ENCODE assay signal across 27 cellular contexts in genomic region chr6:126537437-126537836, GRCh38.
"Had no signal": no experiment of that assay in that cellular context is flagged by ENCODE, and none has a peak within 500 bp of the region (broad histone marks: within the 10 kb centered on the region; RNA-seq: fewer than 3 reads in every experiment).

No MANE protein-coding gene starts in this region.

- H3K27ac Mint-ChIP-seq: activated B cell treated with CpG ODN at 0.5 μM for 24 hours; activated CD4-positive, alpha-beta T cell treated with anti-CD3 and anti-CD28 coated beads for 36 hours; activated naive CD4-positive, alpha-beta T cell treated with anti-CD3 and anti-CD28 coated beads, Interleukin-2, amount 10 ng/mL, durations not matched to agents 7 days and 5 days; activated naive CD8-positive, alpha-beta T cell treated with anti-CD3 and anti-CD28 coated beads, Interleukin-2, amount 50 U/mL, for 24 hours; dendritic cell treated with granulocyte-macrophage colony-stimulating factor and Interleukin-4, amounts not matched to agents 40 ng/mL and 50 ng/mL, for 4 days; natural killer cell; T-helper 1 cell treated with Interleukin-12 subunit alpha and Interleukin-12 subunit beta and Interleukin-4 antibody, amounts not matched to agents 30 μg/mL and 1 μg/mL, for 36 hours; type B pancreatic cell had no signal

- H3K4me1 Mint-ChIP-seq: activated B cell treated with CpG ODN at 0.5 μM for 24 hours; activated CD4-positive, alpha-beta T cell treated with anti-CD3 and anti-CD28 coated beads for 36 hours; activated naive CD4-positive, alpha-beta T cell treated with anti-CD3 and anti-CD28 coated beads, Interleukin-2, amount 10 ng/mL, durations not matched to agents 7 days and 5 days; activated naive CD8-positive, alpha-beta T cell treated with anti-CD3 and anti-CD28 coated beads, Interleukin-2, amount 50 U/mL, for 24 hours; natural killer cell had no signal

- H3K9me3 ChIP-seq: gastrocnemius medialis, left ventricle myocardium inferior, neutrophil, ovary, prostate gland, spleen, thoracic aorta had no signal

- H3K36me3 Mint-ChIP-seq: activated naive CD4-positive, alpha-beta T cell treated with anti-CD3 and anti-CD28 coated beads, Interleukin-2, amount 10 ng/mL, durations not matched to agents 7 days and 5 days; brain; natural killer cell; type B pancreatic cell had no signal

- H3K4me3 ChIP-seq: gastrocnemius medialis, left ventricle myocardium inferior, ovary, prostate gland, spleen, thoracic aorta had no signal

- DNase-seq: activated B cell treated with CpG ODN at 0.5 μM for 24 hours; activated CD4-positive, alpha-beta T cell treated with anti-CD3 and anti-CD28 coated beads for 36 hours; activated CD4-positive, alpha-beta T cell treated with anti-CD3 and anti-CD28 coated beads, Interleukin-2, amount 50 U/mL, for 4 hours; activated effector memory CD4-positive, alpha-beta T cell treated with Interleukin-2 at 50 U/mL for 16 hours; activated naive CD4-positive, alpha-beta T cell treated with anti-CD3 and anti-CD28 coated beads, Interleukin-2, amount 10 ng/mL, durations not matched to agents 7 days and 5 days; activated naive CD8-positive, alpha-beta T cell treated with anti-CD3 and anti-CD28 coated beads, Interleukin-2, amount 50 U/mL, for 24 hours; activated T-cell treated with anti-CD3 and anti-CD28 coated beads, Interleukin-2, amount 50 U/mL, for 48 hours; aorta; caudate nucleus; effector CD4-positive, alpha-beta T cell; erythroblast; gastrocnemius medialis; hippocampal formation; left ventricle myocardium inferior; midbrain; natural killer cell; ovary; spleen; stimulated activated CD4-positive, alpha-beta T cell treated with anti-CD3 and anti-CD28 coated beads, Interleukin-4, amount 100 ng/mL, for 1 hour; stimulated activated naive CD4-positive, alpha-beta T cell treated with Interleukin-2 at 50 U/mL for 16 hours had no signal

- H3K36me3 ChIP-seq: gastrocnemius medialis, left ventricle myocardium inferior, neutrophil, ovary, prostate gland, spleen, thoracic aorta had no signal

- H3K27me3 Mint-ChIP-seq: activated B cell treated with CpG ODN at 0.5 μM for 24 hours; activated CD4-positive, alpha-beta T cell treated with anti-CD3 and anti-CD28 coated beads for 36 hours; activated naive CD4-positive, alpha-beta T cell treated with anti-CD3 and anti-CD28 coated beads, Interleukin-2, amount 10 ng/mL, durations not matched to agents 7 days and 5 days; activated naive CD8-positive, alpha-beta T cell treated with anti-CD3 and anti-CD28 coated beads, Interleukin-2, amount 50 U/mL, for 24 hours; brain; dendritic cell treated with granulocyte-macrophage colony-stimulating factor and Interleukin-4, amounts not matched to agents 40 ng/mL and 50 ng/mL, for 4 days; type B pancreatic cell had no signal

- H3K4me3 Mint-ChIP-seq: activated B cell treated with CpG ODN at 0.5 μM for 24 hours; activated CD4-positive, alpha-beta T cell treated with anti-CD3 and anti-CD28 coated beads for 36 hours; activated naive CD4-positive, alpha-beta T cell treated with anti-CD3 and anti-CD28 coated beads, Interleukin-2, amount 10 ng/mL, durations not matched to agents 7 days and 5 days; activated naive CD8-positive, alpha-beta T cell treated with anti-CD3 and anti-CD28 coated beads, Interleukin-2, amount 50 U/mL, for 24 hours; brain; dendritic cell treated with granulocyte-macrophage colony-stimulating factor and Interleukin-4, amounts not matched to agents 40 ng/mL and 50 ng/mL, for 4 days; natural killer cell; T-helper 1 cell treated with Interleukin-12 subunit alpha and Interleukin-12 subunit beta and Interleukin-4 antibody, amounts not matched to agents 30 μg/mL and 1 μg/mL, for 36 hours; type B pancreatic cell had no signal

- H3K4me1 ChIP-seq: gastrocnemius medialis, left ventricle myocardium inferior, prostate gland, spleen had no signal

- ATAC-seq: activated CD4-positive, alpha-beta T cell treated with anti-CD3 and anti-CD28 coated beads for 36 hours; activated naive CD8-positive, alpha-beta T cell treated with anti-CD3 and anti-CD28 coated beads, Interleukin-2, amount 50 U/mL, for 24 hours; gastrocnemius medialis; natural killer cell had no signal

- H3K9me3 Mint-ChIP-seq: activated B cell treated with CpG ODN at 0.5 μM for 24 hours; activated naive CD4-positive, alpha-beta T cell treated with anti-CD3 and anti-CD28 coated beads, Interleukin-2, amount 10 ng/mL, durations not matched to agents 7 days and 5 days; activated naive CD8-positive, alpha-beta T cell treated with anti-CD3 and anti-CD28 coated beads, Interleukin-2, amount 50 U/mL, for 24 hours; brain; dendritic cell treated with granulocyte-macrophage colony-stimulating factor and Interleukin-4, amounts not matched to agents 40 ng/mL and 50 ng/mL, for 4 days; T-helper 1 cell treated with Interleukin-12 subunit alpha and Interleukin-12 subunit beta and Interleukin-4 antibody, amounts not matched to agents 30 μg/mL and 1 μg/mL, for 36 hours; type B pancreatic cell had no signal

- H3K27ac ChIP-seq: gastrocnemius medialis, left ventricle myocardium inferior, neutrophil, ovary, prostate gland, spleen, thoracic aorta had no signal
